In genomic region chr6:33297956-33298772, GRCh38 we compare ENCODE assay signal across 8 cellular contexts. TPM values are rescaled to one million over a fixed set of nuclear protein-coding genes. Genes with fewer than 3 reads are reported as not detected.
DNase-seq lines count a peak whose midpoint lies in the region; ATAC-seq and TF ChIP-seq lines count a peak whose summit lies in the region.

No MANE protein-coding gene starts in this region.

- H3K9me3 ChIP-seq in smooth muscle cell (replicated peaks; ENCODE audit: low read depth): no peaks in the 10 kb centered on the region

- peaks cover 4 to 15% (median 5%) of the 10 kb centered on the region in 3 donors for H3K36me3 Mint-ChIP-seq in immature natural killer cell

- H3K4me1 Mint-ChIP-seq in immature natural killer cell: peaks cover 33 to 45% of the 10 kb centered on the region in 2 donors

- peaks cover 13% of the 10 kb centered on the region for H3K4me1 ChIP-seq in KMS-11 (ENCODE audit: low read depth, poor library complexity, severe bottlenecking)
- H3K4me1 ChIP-seq in smooth muscle cell (ENCODE audit: low read depth): peaks cover 9% of the 10 kb centered on the region

- ATAC-seq in HG02610 (IDR thresholded peaks at IDR 0.05; ENCODE audit: unreplicated experiment): no peak

- H3K4me2 ChIP-seq in KMS-11 (peak overlapping the region; percentile 93), smooth muscle cell (peak overlapping the region; percentile 88)

- TF ChIP-seq CTCF in KMS-11 (conservative IDR thresholded peaks at IDR 0.05; ENCODE audit: low read depth, low read length): no peak
- TF ChIP-seq CTCF in smooth muscle cell (IDR thresholded peaks at IDR 0.05; ENCODE audit: borderline replicate concordance, insufficient read depth, poor library complexity, severe bottlenecking): no peak

- H3K27me3 ChIP-seq in KMS-11 (ENCODE audit: insufficient read depth, low read depth) (no peaks in the 10 kb centered on the region), smooth muscle cell (ENCODE audit: low read depth) (no peaks in the 10 kb centered on the region)

- no peaks in the 10 kb centered on the region for H3K36me3 ChIP-seq in KMS-11 (ENCODE audit: insufficient read depth)
- no peaks in the 10 kb centered on the region for H3K36me3 ChIP-seq in smooth muscle cell (ENCODE audit: low read depth)

- H3K79me2 ChIP-seq in KMS-11 (ENCODE audit: insufficient read depth, low read depth) (no peaks in the 10 kb centered on the region), smooth muscle cell (ENCODE audit: low read depth) (peaks cover 31% of the 10 kb centered on the region)

- H3K4me3 ChIP-seq in KMS-11 (IDR thresholded peaks at IDR 0.05; ENCODE audit: insufficient read depth, low read depth, low read length) (no peak overlapping the region), smooth muscle cell (peak overlapping the region; percentile 74)

- DNase-seq in NCI-H146 (lab: John Stamatoyannopoulos, UW) (peak; percentile 32), NCI-H146 treated with DMSO at 0.1 percent for 48 hours (lab: John Stamatoyannopoulos, UW; ENCODE audit: unreplicated experiment) (no peak), T1000 (lab: John Stamatoyannopoulos, UW) (peak; percentile 79), immature natural killer cell (peak; percentile 43 to 53 (median 45)), smooth muscle cell (lab: John Stamatoyannopoulos, UW; ENCODE audit: unreplicated experiment) (peak; percentile 32)
- peak; percentile 72 for DNase-seq in central memory CD4-positive, alpha-beta T cell

- WGBS in smooth muscle cell (ENCODE audit: low lambda C conversion rate): 0% methylated on average over 23 of the region's 42 CpGs

- H3K27ac ChIP-seq in KMS-11 (peak overlapping the region; percentile 78), smooth muscle cell (ENCODE audit: low read depth) (peak overlapping the region; percentile 95)

- H2AFZ ChIP-seq in KMS-11 (ENCODE audit: low read depth) (peak overlapping the region; percentile 20; the same call in 1 of the 2 replicates), smooth muscle cell (ENCODE audit: low read depth) (no peak overlapping the region)

- peaks cover 14 to 23% (median 17%) of the 10 kb centered on the region in 3 donors for H3K27me3 Mint-ChIP-seq in immature natural killer cell (ENCODE audit: low read depth in 3 of 3)

- H3F3A ChIP-seq in smooth muscle cell (ENCODE audit: low read depth): peaks cover 5% of the 10 kb centered on the region

- H3K27ac Mint-ChIP-seq in immature natural killer cell: peak overlapping the region; percentile 95 to 99 (median 98)

- H3K4me3 Mint-ChIP-seq in immature natural killer cell: peak overlapping the region; percentile 93 to 100 (median 99)

- H3K9ac ChIP-seq in KMS-11 (peak overlapping the region; percentile 50), smooth muscle cell (ENCODE audit: low read depth) (peak overlapping the region; percentile 95)

- H4K20me1 ChIP-seq in KMS-11 (ENCODE audit: insufficient read depth): no peaks in the 10 kb centered on the region
- H4K20me1 ChIP-seq in smooth muscle cell (ENCODE audit: low read depth): peaks cover 14% of the 10 kb centered on the region

- no peaks in the 10 kb centered on the region for H3K9me3 Mint-ChIP-seq in immature natural killer cell

RNA-seq across cellular contexts. Expression of gene RGL2, which starts 0.6 kb away (rescaled TPM):
- polyA plus RNA-seq in immature natural killer cell (10 to 100 TPM in 1 of 3 donors, 1 to 10 TPM in 2; 5.9 to 14.7 (median 8.0) TPM), smooth muscle cell (55.6 and 58.7 TPM in 2 replicates)
- 21.8 and 31.9 TPM in 2 replicates for total RNA-seq in smooth muscle cell

RNA-seq across cellular contexts. Expression of gene PFDN6, which starts 8.8 kb away (rescaled TPM):
- polyA plus RNA-seq in immature natural killer cell: 10 to 100 TPM; 25.7 to 55.6 (median 49.2) TPM
- total RNA-seq in smooth muscle cell: 21.4 and 33.8 TPM in 2 replicates
- 23.1 and 24.0 TPM in 2 replicates for polyA plus RNA-seq in smooth muscle cell

RNA-seq across cellular contexts. Expression of gene WDR46, which starts 9.1 kb away (rescaled TPM):
- polyA plus RNA-seq in immature natural killer cell (10 to 100 TPM; 59.4 to 81.6 (median 74.3) TPM), smooth muscle cell (69.9 and 78.6 TPM in 2 replicates)
- total RNA-seq in smooth muscle cell: 52.5 and 67.9 TPM in 2 replicates

RNA-seq across cellular contexts. Expression of gene TAPBP, which starts 15.7 kb away (rescaled TPM):
- 100 to 1,000 TPM; 303 to 707 (median 457) TPM for polyA plus RNA-seq in immature natural killer cell
- 30.2 and 34.7 TPM in 2 replicates for total RNA-seq in smooth muscle cell
- polyA plus RNA-seq in smooth muscle cell: 75.9 and 81.6 TPM in 2 replicates

RNA-seq across cellular contexts. Expression of gene ZBTB22, which starts 19.4 kb away (rescaled TPM):
- polyA plus RNA-seq in immature natural killer cell: 10 to 100 TPM; 14.5 to 18.1 (median 14.7) TPM
- total RNA-seq in smooth muscle cell: 9.6 and 11.0 TPM in 2 replicates
- 22.9 and 24.9 TPM in 2 replicates for polyA plus RNA-seq in smooth muscle cell
